Comparison of ENCODE assay signal across 17 cellular contexts in genomic region chr11:99925968-99926367, GRCh38.
A peak's percentile ranks its signal among the peaks of the same experiment; 100 is the strongest.
DNase-seq lines count a peak whose midpoint lies in the region; ATAC-seq and TF ChIP-seq lines count a peak whose summit lies in the region.
"Had no signal": no experiment of that assay in that cellular context is flagged by ENCODE, and none has a peak within 500 bp of the region (broad histone marks: within the 10 kb centered on the region; RNA-seq: fewer than 3 reads in every experiment).

No MANE protein-coding gene starts in this region.

- TF ChIP-seq CTCF in glutamatergic neuron (IDR thresholded peaks at IDR 0.05; ENCODE audit: partially characterized antibody, unreplicated experiment): no peak

- no peak for ATAC-seq in HG03108 (IDR thresholded peaks at IDR 0.05; ENCODE audit: unreplicated experiment)
- ATAC-seq: CD8-positive, alpha-beta T cell; HCT116 had no signal

- no CpG with 5 or more reads among the region's 1 CpG for WGBS in HUES64

- H3K27ac Mint-ChIP-seq in glutamatergic neuron (ENCODE audit: unreplicated experiment): no peak overlapping the region
- H3K27ac Mint-ChIP-seq: B cell; CD8-positive, alpha-beta T cell; HFFc6 had no signal

- H3K4me1 Mint-ChIP-seq in glutamatergic neuron (ENCODE audit: low read depth, unreplicated experiment): no peaks in the 10 kb centered on the region
- H3K4me1 Mint-ChIP-seq: B cell had no signal

- no peaks in the 10 kb centered on the region for H3K9me3 Mint-ChIP-seq in glutamatergic neuron (ENCODE audit: unreplicated experiment)

- H3K27ac ChIP-seq in HUES64 (ENCODE audit: low read depth, low read length) (no peak overlapping the region), iPS-20b (ENCODE audit: low read length) (no peak overlapping the region)
- H3K27ac ChIP-seq: BLaER1 treated with 17β-estradiol and CSF1 and Interleukin-3, amounts not matched to agents 10 nM and 100 nM had no signal

- H3K27me3 ChIP-seq in HUES64 (ENCODE audit: insufficient read depth, low read length) (no peaks in the 10 kb centered on the region), iPS-20b (ENCODE audit: insufficient read depth, low read length) (peaks cover 13% of the 10 kb centered on the region; the same call in 1 of the 2 replicates)
- H3K27me3 ChIP-seq: BLaER1 treated with 17β-estradiol and CSF1 and Interleukin-3, amounts not matched to agents 10 nM and 100 nM had no signal

- H3K9me3 ChIP-seq in HUES64 (ENCODE audit: insufficient read depth, low read depth, low read length) (peaks cover 27% of the 10 kb centered on the region), iPS-20b (ENCODE audit: insufficient read depth, low read depth, low read length) (peaks cover 19% of the 10 kb centered on the region)

- no peaks in the 10 kb centered on the region; the same call in 1 of the 2 replicates for H3K36me3 ChIP-seq in HUES64 (ENCODE audit: insufficient read depth, low read length)
- H3K36me3 ChIP-seq in iPS-20b (ENCODE audit: insufficient read depth, low read depth, low read length): peaks cover 5% of the 10 kb centered on the region; the same call in 1 of the 2 replicates
- H3K36me3 ChIP-seq: BLaER1 treated with 17β-estradiol and CSF1 and Interleukin-3, amounts not matched to agents 10 nM and 100 nM had no signal

- DNase-seq in NCI-H82 treated with DMSO at 0.1 percent for 48 hours (lab: John Stamatoyannopoulos, UW; ENCODE audit: unreplicated experiment) (peak; percentile 67), NCI-H2029 (lab: John Stamatoyannopoulos, UW) (no peak), glutamatergic neuron (no peak)
- DNase-seq: Calu3; CD8-positive, alpha-beta T cell; DMS 273 treated with DMSO at 0.1 percent for 48 hours; DMS53; DND-41; EL; H7; HFFc6 had no signal

- H3K36me3 Mint-ChIP-seq in glutamatergic neuron (ENCODE audit: unreplicated experiment): peaks cover 8% of the 10 kb centered on the region
- H3K36me3 Mint-ChIP-seq: CD8-positive, alpha-beta T cell had no signal

- H3K4me1 ChIP-seq in HUES64 (ENCODE audit: insufficient read depth, low read length) (peaks cover 20% of the 10 kb centered on the region), iPS-20b (ENCODE audit: insufficient read depth, low read length) (peaks cover 8% of the 10 kb centered on the region)
- H3K4me1 ChIP-seq: BLaER1 treated with 17β-estradiol and CSF1 and Interleukin-3, amounts not matched to agents 10 nM and 100 nM had no signal

- H3K4me3 ChIP-seq in HUES64 (ENCODE audit: low read length) (0 out of 2 replicates have a peak overlapping the region, but pooled peaks have one; percentile 4), iPS-20b (ENCODE audit: low read length) (peak overlapping the region; percentile 52)
- H3K4me3 ChIP-seq: BLaER1 treated with 17β-estradiol and CSF1 and Interleukin-3, amounts not matched to agents 10 nM and 100 nM had no signal

- H3K4me3 Mint-ChIP-seq in glutamatergic neuron (ENCODE audit: unreplicated experiment): no peak overlapping the region
- H3K4me3 Mint-ChIP-seq: B cell; CD8-positive, alpha-beta T cell; HFFc6 had no signal

- H3K27me3 Mint-ChIP-seq in glutamatergic neuron (ENCODE audit: unreplicated experiment): peaks cover 1% of the 10 kb centered on the region
- H3K27me3 Mint-ChIP-seq: B cell had no signal

- no peak overlapping the region for H3K9ac ChIP-seq in HUES64 (ENCODE audit: low read depth, low read length)
- H3K9ac ChIP-seq in iPS-20b (ENCODE audit: low read depth, low read length): no peak overlapping the region
- H3K9ac ChIP-seq: BLaER1 treated with 17β-estradiol and CSF1 and Interleukin-3, amounts not matched to agents 10 nM and 100 nM had no signal
